In the genomic region with DNA sequence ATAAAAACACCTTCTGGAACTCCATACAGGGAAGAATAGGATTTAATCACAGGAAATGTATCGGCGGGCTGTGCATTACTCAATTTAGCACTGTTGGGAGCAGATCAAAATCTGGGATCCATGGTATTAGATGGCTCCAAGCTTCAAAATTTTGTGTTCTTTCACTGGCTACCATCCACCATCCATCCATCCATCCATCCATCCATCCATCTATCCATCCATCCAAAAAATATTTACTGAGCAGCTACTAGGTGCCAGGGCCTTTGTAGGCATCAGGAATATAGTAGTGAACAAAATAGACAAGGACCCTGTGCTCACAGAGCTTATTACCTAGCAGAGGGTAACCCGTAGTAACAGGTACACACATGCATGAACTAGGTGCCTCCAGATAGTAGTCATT, we compare ENCODE assay signal across 18 cellular contexts.
"Had no signal": no experiment of that assay in that cellular context is flagged by ENCODE, and none has a peak within 500 bp of the region (broad histone marks: within the 10 kb centered on the region; RNA-seq: fewer than 3 reads in every experiment).

No MANE protein-coding gene starts in this region.

- ATAC-seq: activated CD4-positive, CD25-positive, alpha-beta regulatory T cell treated with anti-CD3 and anti-CD28 coated beads, Interleukin-2, amount 50 U/mL, for 24 hours; activated CD8-positive, alpha-beta memory T cell treated with anti-CD3 and anti-CD28 coated beads, Interleukin-2, amount 10 ng/mL, durations not matched to agents 7 days and 5 days; natural killer cell treated with Interleukin-12 subunit alpha and Interleukin-12 subunit beta and Interleukin-15 and Interleukin-18, amount 100 ng/mL, for 72 hours; stimulated activated naive B cell treated with anti-CD40 and anti-IgM and Interleukin-4, amounts not matched to agents 10 μg/mL and 1 μg/mL and 100 μg/mL, for 72 hours had no signal

- H3K36me3 Mint-ChIP-seq: natural killer cell treated with Interleukin-12 subunit alpha and Interleukin-12 subunit beta and Interleukin-15 and Interleukin-18, amount 100 ng/mL, for 72 hours had no signal

- H3K9me3 ChIP-seq: esophagus muscularis mucosa, left ventricle myocardium inferior, tibial nerve, vagina had no signal

- DNase-seq: activated CD4-positive, alpha-beta T cell treated with anti-CD3 and anti-CD28 coated beads, Interleukin-2, amount 50 U/mL, for 1 hour; activated CD8-positive, alpha-beta memory T cell treated with anti-CD3 and anti-CD28 coated beads, Interleukin-2, amount 10 ng/mL, durations not matched to agents 7 days and 5 days; activated gamma-delta T cell; activated T-cell treated with anti-CD3 and anti-CD28 coated beads, Interleukin-2, amount 50 U/mL, for 48 hours; amygdala; hippocampal formation; kidney; left ventricle myocardium inferior; posterior cingulate gyrus; stimulated activated CD4-positive, alpha-beta T cell treated with anti-CD3 and anti-CD28 coated beads, Interleukin-2, amount 100 ng/mL, for 48 hours; stimulated activated naive B cell treated with anti-CD40 and anti-IgM and Interleukin-4, amounts not matched to agents 10 μg/mL and 1 μg/mL and 100 μg/mL, for 72 hours had no signal

- H3K9me3 Mint-ChIP-seq: memory B cell; stimulated activated naive B cell treated with anti-CD40 and anti-IgM and Interleukin-4, amounts not matched to agents 10 μg/mL and 1 μg/mL and 100 μg/mL, for 72 hours had no signal

- H3K27me3 ChIP-seq: esophagus muscularis mucosa, tibial nerve, vagina had no signal

- H3K36me3 ChIP-seq: esophagus muscularis mucosa, left ventricle myocardium inferior, tibial nerve, vagina had no signal

- H3K27me3 Mint-ChIP-seq: activated CD8-positive, alpha-beta memory T cell treated with anti-CD3 and anti-CD28 coated beads, Interleukin-2, amount 10 ng/mL, durations not matched to agents 7 days and 5 days; activated naive CD8-positive, alpha-beta T cell; memory B cell; natural killer cell treated with Interleukin-12 subunit alpha and Interleukin-12 subunit beta and Interleukin-15 and Interleukin-18, amount 100 ng/mL, for 72 hours; stimulated activated naive B cell treated with anti-CD40 and anti-IgM and Interleukin-4, amounts not matched to agents 10 μg/mL and 1 μg/mL and 100 μg/mL, for 72 hours had no signal

- H3K27ac Mint-ChIP-seq: activated CD8-positive, alpha-beta memory T cell treated with anti-CD3 and anti-CD28 coated beads, Interleukin-2, amount 10 ng/mL, durations not matched to agents 7 days and 5 days; activated naive CD8-positive, alpha-beta T cell; stimulated activated naive B cell treated with anti-CD40 and anti-IgM and Interleukin-4, amounts not matched to agents 10 μg/mL and 1 μg/mL and 100 μg/mL, for 72 hours had no signal

- H3K4me3 Mint-ChIP-seq: activated CD8-positive, alpha-beta memory T cell treated with anti-CD3 and anti-CD28 coated beads, Interleukin-2, amount 10 ng/mL, durations not matched to agents 7 days and 5 days; activated naive CD8-positive, alpha-beta T cell; memory B cell; natural killer cell treated with Interleukin-12 subunit alpha and Interleukin-12 subunit beta and Interleukin-15 and Interleukin-18, amount 100 ng/mL, for 72 hours; stimulated activated naive B cell treated with anti-CD40 and anti-IgM and Interleukin-4, amounts not matched to agents 10 μg/mL and 1 μg/mL and 100 μg/mL, for 72 hours had no signal

- H3K4me3 ChIP-seq: esophagus muscularis mucosa, left ventricle myocardium inferior, tibial nerve, vagina had no signal

- H3K27ac ChIP-seq: vagina had no signal
